ENCODE assay signal across 19 cellular contexts in the genomic region with DNA sequence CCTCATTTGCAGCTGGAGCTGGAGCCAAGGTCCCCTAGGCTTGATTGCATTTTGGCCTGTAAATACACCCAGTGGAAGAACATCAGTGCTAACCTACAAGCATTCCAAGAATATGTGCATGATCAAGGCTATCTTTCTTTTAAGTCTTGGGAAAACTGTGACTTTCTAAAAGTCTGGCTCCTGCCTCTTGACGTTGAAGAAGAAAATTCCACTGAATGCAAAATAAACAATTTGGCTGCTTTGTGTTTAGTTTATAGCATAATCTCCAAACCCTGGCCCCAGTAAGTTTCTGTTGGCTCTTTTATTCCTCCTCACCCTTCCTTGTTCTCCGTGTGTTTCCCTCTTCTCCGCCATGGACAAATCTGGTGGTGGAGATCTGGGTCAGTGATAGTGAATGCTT.
DNase-seq lines count a peak whose midpoint lies in the region; ATAC-seq and TF ChIP-seq lines count a peak whose summit lies in the region.
"Had no signal": no experiment of that assay in that cellular context is flagged by ENCODE, and none has a peak within 500 bp of the region (broad histone marks: within the 10 kb centered on the region; RNA-seq: fewer than 3 reads in every experiment).

No MANE protein-coding gene starts in this region.

- peaks cover 4% of the 10 kb centered on the region for H3K9me3 Mint-ChIP-seq in activated CD4-positive, alpha-beta T cell treated with anti-CD3 and anti-CD28 coated beads, Interleukin-2, amount 10 ng/mL, durations not matched to agents 7 days and 5 days

- peak; percentile 84 for ATAC-seq in IMR-90 (ENCODE audit: low read depth)
- ATAC-seq in left colon: no peak
- no peak for ATAC-seq in HG03045 (IDR thresholded peaks at IDR 0.05; ENCODE audit: unreplicated experiment)
- no peak for ATAC-seq in body of pancreas

- peak overlapping the region; percentile 57 for H3K27ac ChIP-seq in AG04450 (ENCODE audit: low read depth, low read length)
- H3K27ac ChIP-seq in IMR-90 (ENCODE audit: insufficient read depth, low read length): peak overlapping the region; percentile 51; the same call in 1 of the 2 replicates
- no peak overlapping the region for H3K27ac ChIP-seq in body of pancreas
- H3K27ac ChIP-seq: C4-2B had no signal

- DNase-seq in AG04450 (ENCODE audit: low read depth, low spot score) (peak; percentile 73), IMR-90 (peak; percentile 90), fibroblast of gingiva (ENCODE audit: low read depth) (peak; percentile 50), mucosa of gallbladder (ENCODE audit: low spot score) (peak; percentile 16), left colon (no peak), body of pancreas (no peak)
- DNase-seq in activated CD4-positive, alpha-beta T cell treated with anti-CD3 and anti-CD28 coated beads, Interleukin-2, amount 10 ng/mL, durations not matched to agents 7 days and 5 days: no peak
- DNase-seq: AML-193, GOT3, KBM-7, NCI-H1417, NCI-H187, NCI-H2227 treated with DMSO at 0.1 percent for 48 hours, NCI-H510A treated with DMSO at 0.1 percent for 48 hours, NCI-H82, OCI-M1, SHP77 had no signal

- BruUV-seq in IMR-90 (replicated peaks; lab: Mats Ljungman, UMichigan): no TSS peak

- intact Hi-C loops in IMR-90 (cut with micrococcal nuclease) (no loop called here), left colon (cut with DNase I, micrococcal nuclease) (no loop called here), body of pancreas (cut with DNase I) (no loop called here)

- peak overlapping the region; percentile 75 for H3K4me2 ChIP-seq in IMR-90 (ENCODE audit: low read depth, low read length)

- no peak overlapping the region for H4K5ac ChIP-seq in IMR-90 (ENCODE audit: low read depth, low read length)

- H3K9ac ChIP-seq in IMR-90 (ENCODE audit: low read depth, low read length): no peak overlapping the region

- H4K91ac ChIP-seq in IMR-90 (ENCODE audit: insufficient read depth, low read depth, low read length): no peak overlapping the region

- no peak overlapping the region for H3K56ac ChIP-seq in IMR-90 (ENCODE audit: extremely low read depth, insufficient read depth, low read length)

- peak overlapping the region; percentile 64 for H2AFZ ChIP-seq in IMR-90 (replicated peaks; ENCODE audit: low read length, poor library complexity)

- no peak overlapping the region for H3K27ac Mint-ChIP-seq in activated CD4-positive, alpha-beta T cell treated with anti-CD3 and anti-CD28 coated beads, Interleukin-2, amount 10 ng/mL, durations not matched to agents 7 days and 5 days

- H3K9me3 ChIP-seq in AG04450 (ENCODE audit: control insufficient read depth, insufficient read depth, low read length) (no peaks in the 10 kb centered on the region), IMR-90 (ENCODE audit: control insufficient read depth, insufficient read depth, low read length) (no peaks in the 10 kb centered on the region), body of pancreas (no peaks in the 10 kb centered on the region)

- no peak overlapping the region for H2AK9ac ChIP-seq in IMR-90 (replicated peaks; ENCODE audit: low read depth, low read length, poor library complexity)

- in situ Hi-C loops in IMR-90 (cut with MboI; ENCODE audit: low sequenced_read_pairs): no loop called here

- peak overlapping the region; percentile 2; the same call in 1 of the 2 replicates for H2BK120ac ChIP-seq in IMR-90 (ENCODE audit: low read depth, low read length)

- H2AK5ac ChIP-seq in IMR-90 (ENCODE audit: low read depth, low read length): no peak overlapping the region

- H3K36me3 Mint-ChIP-seq in activated CD4-positive, alpha-beta T cell treated with anti-CD3 and anti-CD28 coated beads, Interleukin-2, amount 10 ng/mL, durations not matched to agents 7 days and 5 days (ENCODE audit: low read depth): no peaks in the 10 kb centered on the region

- no peak overlapping the region for H3K23ac ChIP-seq in IMR-90 (ENCODE audit: low read depth, low read length)

- no peak overlapping the region for H2BK15ac ChIP-seq in IMR-90 (ENCODE audit: low read depth, low read length)

- TF ChIP-seq POLR2A in IMR-90 (IDR thresholded peaks at IDR 0.05; ENCODE audit: low read depth, low read length) (no peak), body of pancreas (IDR thresholded peaks at IDR 0.05) (no peak)

- no peak for TF ChIP-seq RAD21 in IMR-90 (IDR thresholded peaks at IDR 0.05; ENCODE audit: low read length)

- dilution Hi-C loops in IMR-90 (cut with HindIII; ENCODE audit: low sequenced_read_pairs, unreplicated experiment): no loop called here

- H2BK5ac ChIP-seq in IMR-90 (ENCODE audit: low read depth, low read length, poor library complexity, severe bottlenecking): peak overlapping the region; percentile 79

- H3K4me3 ChIP-seq in AG04450 (ENCODE audit: low read depth, low read length) (no peak overlapping the region), IMR-90 (ENCODE audit: insufficient read depth, low read depth, low read length) (no peak overlapping the region), body of pancreas (no peak overlapping the region)

- peak overlapping the region; percentile 19; the same call in 1 of the 2 replicates for H3K4ac ChIP-seq in IMR-90 (ENCODE audit: low read depth, low read length)

- H3K36me3 ChIP-seq in IMR-90 (ENCODE audit: control insufficient read depth, insufficient read depth, low read length): no peaks in the 10 kb centered on the region
- no peaks in the 10 kb centered on the region for H3K36me3 ChIP-seq in body of pancreas (replicated peaks in 1 of 2; ENCODE audit: insufficient read depth in 1 of 2, low read depth in 2 of 2)

- CTCF ChIA-PET in AG04450 (lab: Charles Lee) (interaction anchor here (1.1 kb wide), 1 partner anchor 809 kb away, joined by 3 read pairs; no protein-coding TSS in a partner anchor), IMR-90 (lab: Yijun Ruan, JAX) (no interaction called here)
- CTCF ChIA-PET in activated CD4-positive, alpha-beta T cell treated with anti-CD3 and anti-CD28 coated beads, Interleukin-2, amount 10 ng/mL, durations not matched to agents 7 days and 5 days (lab: Charles Lee): no interaction called here

- H3K18ac ChIP-seq in IMR-90 (ENCODE audit: low read depth, low read length): 0 out of 2 replicates have a peak overlapping the region, but pooled peaks have one; percentile 55

- H4K8ac ChIP-seq in IMR-90 (ENCODE audit: low read depth in 2 of 2, low read length in 2 of 2): no peak overlapping the region

- H2BK20ac ChIP-seq in IMR-90 (ENCODE audit: low read depth, low read length): peak overlapping the region; percentile 11

- H3K79me1 ChIP-seq in IMR-90 (ENCODE audit: low read depth in 1 of 2, low read length in 2 of 2): no peaks in the 10 kb centered on the region

- no CpG with 5 or more reads among the region's 3 CpGs for WGBS in IMR-90 (ENCODE audit: extremely low coverage in 2 of 2, insufficient read length in 1 of 2), 2 experiments
- 73 to 78% methylated on average over 3 of the region's 3 CpGs for WGBS in body of pancreas, 2 donors

- H3K27me3 Mint-ChIP-seq in activated CD4-positive, alpha-beta T cell treated with anti-CD3 and anti-CD28 coated beads, Interleukin-2, amount 10 ng/mL, durations not matched to agents 7 days and 5 days: no peaks in the 10 kb centered on the region

- peaks cover 4% of the 10 kb centered on the region for H3K4me1 ChIP-seq in IMR-90 (ENCODE audit: control insufficient read depth, insufficient read depth, low read length)
- no peaks in the 10 kb centered on the region for H3K4me1 ChIP-seq in body of pancreas

- no peaks in the 10 kb centered on the region for H4K20me1 ChIP-seq in IMR-90 (ENCODE audit: insufficient read depth, low read length)

- no peak overlapping the region for H3K4me3 Mint-ChIP-seq in activated CD4-positive, alpha-beta T cell treated with anti-CD3 and anti-CD28 coated beads, Interleukin-2, amount 10 ng/mL, durations not matched to agents 7 days and 5 days

- H3K9me1 ChIP-seq in IMR-90 (ENCODE audit: insufficient read depth, low read length): peaks cover 5% of the 10 kb centered on the region

- POLR2A ChIA-PET in AG04450 (lab: Yijun Ruan, JAX): no interaction called here
- POLR2A ChIA-PET in IMR-90 (lab: Charles Lee; ENCODE audit: unreplicated experiment): no interaction called here
- POLR2A ChIA-PET in activated CD4-positive, alpha-beta T cell treated with anti-CD3 and anti-CD28 coated beads, Interleukin-2, amount 10 ng/mL, durations not matched to agents 7 days and 5 days (lab: Charles Lee): no interaction called here

- TF ChIP-seq CTCF in AG04450 (IDR thresholded peaks at IDR 0.05; ENCODE audit: low read depth, low read length): no peak
- TF ChIP-seq CTCF in IMR-90 (conservative IDR thresholded peaks at IDR 0.05; ENCODE audit: low read depth, low read length): no peak
- no peak for TF ChIP-seq CTCF in body of pancreas (IDR thresholded peaks at IDR 0.05)

- H3K14ac ChIP-seq in IMR-90 (replicated peaks; ENCODE audit: low read depth, low read length): no peak overlapping the region; the same call in 1 of the 2 replicates

- H3K4me1 Mint-ChIP-seq in activated CD4-positive, alpha-beta T cell treated with anti-CD3 and anti-CD28 coated beads, Interleukin-2, amount 10 ng/mL, durations not matched to agents 7 days and 5 days: no peaks in the 10 kb centered on the region

- H3K27me3 ChIP-seq in AG04450 (ENCODE audit: control insufficient read depth, insufficient read depth, low read length) (no peaks in the 10 kb centered on the region), IMR-90 (ENCODE audit: control insufficient read depth, insufficient read depth, low read length) (no peaks in the 10 kb centered on the region), body of pancreas (no peaks in the 10 kb centered on the region)

TF ChIP-seq in IMR-90, 13 proteins besides CTCF, POLR2A, EP300 and RAD21:
- TF ChIP-seq BHLHE40 (IDR thresholded peaks at IDR 0.05; ENCODE audit: low read depth, low read length) (no peak), RFX5 (IDR thresholded peaks at IDR 0.05; ENCODE audit: low read depth, low read length) (no peak)
TF ChIP-seq in IMR-90: peak in this region for 0.

Comparison
In these comparisons a context has a peak if more than half of its experiments do, and no peak if none do; other contexts are left out.
1. DNase-seq: peak in AG04450 (single experiment), IMR-90 (single experiment), fibroblast of gingiva (single experiment) and mucosa of gallbladder (single experiment); none in left colon (0 of 2), activated CD4-positive, alpha-beta T cell treated with anti-CD3 and anti-CD28 coated beads, Interleukin-2, amount 10 ng/mL, durations not matched to agents 7 days and 5 days (single experiment) and body of pancreas (0 of 4).
2. H3K27ac ChIP-seq: peak in AG04450 (single experiment) and IMR-90 (single experiment); none in body of pancreas (0 of 4).